In the genomic region with DNA sequence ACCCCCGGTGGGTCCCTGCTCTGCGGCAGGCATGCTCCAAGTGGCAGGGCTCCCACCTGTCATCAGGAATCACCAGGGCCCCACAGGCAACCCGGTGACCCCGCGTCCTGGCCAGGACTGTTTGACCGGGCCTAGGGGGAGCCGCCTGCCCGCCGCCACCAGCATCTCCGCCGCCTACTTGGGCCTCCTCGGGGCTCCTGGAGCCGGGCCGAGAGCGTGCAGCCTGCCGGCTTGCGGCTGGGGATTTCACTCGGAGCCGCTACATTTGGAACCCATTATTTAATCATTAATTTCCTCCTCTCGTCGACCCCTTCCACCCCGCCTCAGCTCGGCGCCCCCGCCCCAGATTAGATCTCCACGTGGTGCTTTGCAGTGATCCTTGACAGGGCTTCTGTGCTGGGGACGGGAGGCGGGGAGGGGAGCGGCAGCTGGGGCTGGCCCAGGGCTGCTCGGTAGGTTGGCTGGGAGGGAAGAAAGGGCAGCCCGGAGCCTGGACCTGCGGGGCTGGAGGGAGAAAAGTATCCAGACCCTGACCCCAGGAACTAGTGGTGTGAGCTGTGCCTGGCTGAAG, we compare ENCODE assay signal across 2 cellular contexts.
TF ChIP-seq lines count a peak whose summit lies in the region.

No MANE protein-coding gene starts in this region.

TF ChIP-seq in GM23338, 12 proteins besides CTCF, POLR2A, EP300 and RAD21 (continued from another document):
- TF ChIP-seq, protein P1, sequence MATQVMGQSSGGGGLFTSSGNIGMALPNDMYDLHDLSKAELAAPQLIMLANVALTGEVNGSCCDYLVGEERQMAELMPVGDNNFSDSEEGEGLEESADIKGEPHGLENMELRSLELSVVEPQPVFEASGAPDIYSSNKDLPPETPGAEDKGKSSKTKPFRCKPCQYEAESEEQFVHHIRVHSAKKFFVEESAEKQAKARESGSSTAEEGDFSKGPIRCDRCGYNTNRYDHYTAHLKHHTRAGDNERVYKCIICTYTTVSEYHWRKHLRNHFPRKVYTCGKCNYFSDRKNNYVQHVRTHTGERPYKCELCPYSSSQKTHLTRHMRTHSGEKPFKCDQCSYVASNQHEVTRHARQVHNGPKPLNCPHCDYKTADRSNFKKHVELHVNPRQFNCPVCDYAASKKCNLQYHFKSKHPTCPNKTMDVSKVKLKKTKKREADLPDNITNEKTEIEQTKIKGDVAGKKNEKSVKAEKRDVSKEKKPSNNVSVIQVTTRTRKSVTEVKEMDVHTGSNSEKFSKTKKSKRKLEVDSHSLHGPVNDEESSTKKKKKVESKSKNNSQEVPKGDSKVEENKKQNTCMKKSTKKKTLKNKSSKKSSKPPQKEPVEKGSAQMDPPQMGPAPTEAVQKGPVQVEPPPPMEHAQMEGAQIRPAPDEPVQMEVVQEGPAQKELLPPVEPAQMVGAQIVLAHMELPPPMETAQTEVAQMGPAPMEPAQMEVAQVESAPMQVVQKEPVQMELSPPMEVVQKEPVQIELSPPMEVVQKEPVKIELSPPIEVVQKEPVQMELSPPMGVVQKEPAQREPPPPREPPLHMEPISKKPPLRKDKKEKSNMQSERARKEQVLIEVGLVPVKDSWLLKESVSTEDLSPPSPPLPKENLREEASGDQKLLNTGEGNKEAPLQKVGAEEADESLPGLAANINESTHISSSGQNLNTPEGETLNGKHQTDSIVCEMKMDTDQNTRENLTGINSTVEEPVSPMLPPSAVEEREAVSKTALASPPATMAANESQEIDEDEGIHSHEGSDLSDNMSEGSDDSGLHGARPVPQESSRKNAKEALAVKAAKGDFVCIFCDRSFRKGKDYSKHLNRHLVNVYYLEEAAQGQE (IDR thresholded peaks at IDR 0.05; ENCODE audit: unreplicated experiment), result no peak
- TF ChIP-seq, protein P2, sequence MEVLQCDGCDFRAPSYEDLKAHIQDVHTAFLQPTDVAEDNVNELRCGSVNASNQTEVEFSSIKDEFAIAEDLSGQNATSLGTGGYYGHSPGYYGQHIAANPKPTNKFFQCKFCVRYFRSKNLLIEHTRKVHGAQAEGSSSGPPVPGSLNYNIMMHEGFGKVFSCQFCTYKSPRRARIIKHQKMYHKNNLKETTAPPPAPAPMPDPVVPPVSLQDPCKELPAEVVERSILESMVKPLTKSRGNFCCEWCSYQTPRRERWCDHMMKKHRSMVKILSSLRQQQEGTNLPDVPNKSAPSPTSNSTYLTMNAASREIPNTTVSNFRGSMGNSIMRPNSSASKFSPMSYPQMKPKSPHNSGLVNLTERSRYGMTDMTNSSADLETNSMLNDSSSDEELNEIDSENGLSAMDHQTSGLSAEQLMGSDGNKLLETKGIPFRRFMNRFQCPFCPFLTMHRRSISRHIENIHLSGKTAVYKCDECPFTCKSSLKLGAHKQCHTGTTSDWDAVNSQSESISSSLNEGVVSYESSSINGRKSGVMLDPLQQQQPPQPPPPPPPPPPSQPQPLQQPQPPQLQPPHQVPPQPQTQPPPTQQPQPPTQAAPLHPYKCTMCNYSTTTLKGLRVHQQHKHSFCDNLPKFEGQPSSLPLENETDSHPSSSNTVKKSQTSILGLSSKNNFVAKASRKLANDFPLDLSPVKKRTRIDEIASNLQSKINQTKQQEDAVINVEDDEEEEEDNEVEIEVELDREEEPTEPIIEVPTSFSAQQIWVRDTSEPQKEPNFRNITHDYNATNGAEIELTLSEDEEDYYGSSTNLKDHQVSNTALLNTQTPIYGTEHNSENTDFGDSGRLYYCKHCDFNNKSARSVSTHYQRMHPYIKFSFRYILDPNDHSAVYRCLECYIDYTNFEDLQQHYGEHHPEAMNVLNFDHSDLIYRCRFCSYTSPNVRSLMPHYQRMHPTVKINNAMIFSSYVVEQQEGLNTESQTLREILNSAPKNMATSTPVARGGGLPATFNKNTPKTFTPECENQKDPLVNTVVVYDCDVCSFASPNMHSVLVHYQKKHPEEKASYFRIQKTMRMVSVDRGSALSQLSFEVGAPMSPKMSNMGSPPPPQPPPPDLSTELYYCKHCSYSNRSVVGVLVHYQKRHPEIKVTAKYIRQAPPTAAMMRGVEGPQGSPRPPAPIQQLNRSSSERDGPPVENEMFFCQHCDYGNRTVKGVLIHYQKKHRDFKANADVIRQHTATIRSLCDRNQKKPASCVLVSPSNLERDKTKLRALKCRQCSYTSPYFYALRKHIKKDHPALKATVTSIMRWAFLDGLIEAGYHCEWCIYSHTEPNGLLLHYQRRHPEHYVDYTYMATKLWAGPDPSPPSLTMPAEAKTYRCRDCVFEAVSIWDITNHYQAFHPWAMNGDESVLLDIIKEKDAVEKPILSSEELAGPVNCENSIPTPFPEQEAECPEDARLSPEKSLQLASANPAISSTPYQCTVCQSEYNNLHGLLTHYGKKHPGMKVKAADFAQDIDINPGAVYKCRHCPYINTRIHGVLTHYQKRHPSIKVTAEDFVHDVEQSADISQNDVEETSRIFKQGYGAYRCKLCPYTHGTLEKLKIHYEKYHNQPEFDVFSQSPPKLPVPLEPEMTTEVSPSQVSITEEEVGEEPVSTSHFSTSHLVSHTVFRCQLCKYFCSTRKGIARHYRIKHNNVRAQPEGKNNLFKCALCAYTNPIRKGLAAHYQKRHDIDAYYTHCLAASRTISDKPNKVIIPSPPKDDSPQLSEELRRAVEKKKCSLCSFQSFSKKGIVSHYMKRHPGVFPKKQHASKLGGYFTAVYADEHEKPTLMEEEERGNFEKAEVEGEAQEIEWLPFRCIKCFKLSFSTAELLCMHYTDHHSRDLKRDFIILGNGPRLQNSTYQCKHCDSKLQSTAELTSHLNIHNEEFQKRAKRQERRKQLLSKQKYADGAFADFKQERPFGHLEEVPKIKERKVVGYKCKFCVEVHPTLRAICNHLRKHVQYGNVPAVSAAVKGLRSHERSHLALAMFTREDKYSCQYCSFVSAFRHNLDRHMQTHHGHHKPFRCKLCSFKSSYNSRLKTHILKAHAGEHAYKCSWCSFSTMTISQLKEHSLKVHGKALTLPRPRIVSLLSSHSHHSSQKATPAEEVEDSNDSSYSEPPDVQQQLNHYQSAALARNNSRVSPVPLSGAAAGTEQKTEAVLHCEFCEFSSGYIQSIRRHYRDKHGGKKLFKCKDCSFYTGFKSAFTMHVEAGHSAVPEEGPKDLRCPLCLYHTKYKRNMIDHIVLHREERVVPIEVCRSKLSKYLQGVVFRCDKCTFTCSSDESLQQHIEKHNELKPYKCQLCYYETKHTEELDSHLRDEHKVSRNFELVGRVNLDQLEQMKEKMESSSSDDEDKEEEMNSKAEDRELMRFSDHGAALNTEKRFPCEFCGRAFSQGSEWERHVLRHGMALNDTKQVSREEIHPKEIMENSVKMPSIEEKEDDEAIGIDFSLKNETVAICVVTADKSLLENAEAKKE (CRISPR knock-in tag; IDR thresholded peaks at IDR 0.05), result no peak
- TF ChIP-seq ZNF114 (CRISPR knock-in tag; IDR thresholded peaks at IDR 0.05), result no peak
- TF ChIP-seq EZH2phosphoT487 (IDR thresholded peaks at IDR 0.05; ENCODE audit: unreplicated experiment), result no peak
- TF ChIP-seq EZH2 (IDR thresholded peaks at IDR 0.05; ENCODE audit: low read depth, unreplicated experiment), result no peak
- TF ChIP-seq ZNF331 (CRISPR knock-in tag; IDR thresholded peaks at IDR 0.05; ENCODE audit: low read depth), result no peak
- TF ChIP-seq STAT1 (IDR thresholded peaks at IDR 0.05; ENCODE audit: unreplicated experiment), result no peak

TF ChIP-seq in WTC11, 78 proteins besides CTCF, POLR2A, EP300 and RAD21 (continued from another document):
- TF ChIP-seq, protein P3, sequence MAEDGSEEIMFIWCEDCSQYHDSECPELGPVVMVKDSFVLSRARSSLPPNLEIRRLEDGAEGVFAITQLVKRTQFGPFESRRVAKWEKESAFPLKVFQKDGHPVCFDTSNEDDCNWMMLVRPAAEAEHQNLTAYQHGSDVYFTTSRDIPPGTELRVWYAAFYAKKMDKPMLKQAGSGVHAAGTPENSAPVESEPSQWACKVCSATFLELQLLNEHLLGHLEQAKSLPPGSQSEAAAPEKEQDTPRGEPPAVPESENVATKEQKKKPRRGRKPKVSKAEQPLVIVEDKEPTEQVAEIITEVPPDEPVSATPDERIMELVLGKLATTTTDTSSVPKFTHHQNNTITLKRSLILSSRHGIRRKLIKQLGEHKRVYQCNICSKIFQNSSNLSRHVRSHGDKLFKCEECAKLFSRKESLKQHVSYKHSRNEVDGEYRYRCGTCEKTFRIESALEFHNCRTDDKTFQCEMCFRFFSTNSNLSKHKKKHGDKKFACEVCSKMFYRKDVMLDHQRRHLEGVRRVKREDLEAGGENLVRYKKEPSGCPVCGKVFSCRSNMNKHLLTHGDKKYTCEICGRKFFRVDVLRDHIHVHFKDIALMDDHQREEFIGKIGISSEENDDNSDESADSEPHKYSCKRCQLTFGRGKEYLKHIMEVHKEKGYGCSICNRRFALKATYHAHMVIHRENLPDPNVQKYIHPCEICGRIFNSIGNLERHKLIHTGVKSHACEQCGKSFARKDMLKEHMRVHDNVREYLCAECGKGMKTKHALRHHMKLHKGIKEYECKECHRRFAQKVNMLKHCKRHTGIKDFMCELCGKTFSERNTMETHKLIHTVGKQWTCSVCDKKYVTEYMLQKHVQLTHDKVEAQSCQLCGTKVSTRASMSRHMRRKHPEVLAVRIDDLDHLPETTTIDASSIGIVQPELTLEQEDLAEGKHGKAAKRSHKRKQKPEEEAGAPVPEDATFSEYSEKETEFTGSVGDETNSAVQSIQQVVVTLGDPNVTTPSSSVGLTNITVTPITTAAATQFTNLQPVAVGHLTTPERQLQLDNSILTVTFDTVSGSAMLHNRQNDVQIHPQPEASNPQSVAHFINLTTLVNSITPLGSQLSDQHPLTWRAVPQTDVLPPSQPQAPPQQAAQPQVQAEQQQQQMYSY (CRISPR knock-in tag; IDR thresholded peaks at IDR 0.05), result peak; percentile 53
